19 cellular contexts compared by ENCODE assay signal in the genomic region with DNA sequence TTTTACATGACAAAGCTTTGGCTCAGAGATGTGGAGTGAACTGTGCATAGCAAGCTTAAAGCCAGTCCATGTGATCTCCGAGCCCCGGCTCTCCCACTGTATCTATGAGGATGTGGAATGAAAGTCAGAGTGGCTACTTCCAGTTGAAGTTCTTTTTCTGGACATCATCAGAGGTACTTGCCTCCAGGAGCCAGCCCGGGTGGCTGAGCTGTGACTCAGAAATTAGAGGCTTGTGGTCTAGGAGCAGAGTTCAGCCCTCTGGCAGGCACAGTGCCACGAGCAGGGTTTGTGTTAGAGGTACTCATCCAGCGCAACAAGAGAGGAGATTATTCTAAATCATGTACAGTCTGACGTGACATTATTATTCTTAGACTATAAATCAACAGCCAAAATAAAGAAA.
A peak's percentile ranks its signal among the peaks of the same experiment; 100 is the strongest.
DNase-seq lines count a peak whose midpoint lies in the region; ATAC-seq, FAIRE-seq and TF ChIP-seq lines count a peak whose summit lies in the region.
"Had no signal": no experiment of that assay in that cellular context is flagged by ENCODE, and none has a peak within 500 bp of the region (broad histone marks: within the 10 kb centered on the region; RNA-seq: fewer than 3 reads in every experiment).

No MANE protein-coding gene starts in this region.

- intact Hi-C loops in HepG2 (cut with micrococcal nuclease; ENCODE audit: unreplicated experiment) (no loop called here), heart left ventricle (cut with DNase I) (no loop called here)

- in situ Hi-C loops in HepG2 (cut with HindIII; ENCODE audit: extremely low pct_ligation_motif_present, low pct_unique_long_range_greater_than_20kb), result no loop called here

- DNase-seq in EH (ENCODE audit: low read depth), result peak; percentile 5
- peak; percentile 47 for DNase-seq in M059J (ENCODE audit: low read depth)
- DNase-seq in NCI-H69 (lab: John Stamatoyannopoulos, UW), result peak; percentile 95
- peak; percentile 31 for DNase-seq in glomerular visceral epithelial cell (ENCODE audit: extremely low spot score)
- DNase-seq in HepG2 (ENCODE audit: low spot score), result no peak
- DNase-seq in heart left ventricle, result no peak
- no peak for DNase-seq in dedifferentiated amniotic fluid mesenchymal stem cell (ENCODE audit: extremely low spot score)
- no peak for DNase-seq in inferior parietal cortex (ENCODE audit: extremely low spot score)
- DNase-seq: activated effector memory CD4-positive, alpha-beta T cell treated with Interleukin-2 at 50 U/mL for 16 hours; CD8-positive, alpha-beta T cell; DMS53; endodermal cell; left ventricle myocardium inferior; midbrain; MV-4-11; stimulated activated naive CD4-positive, alpha-beta T cell; T-helper 2 cell had no signal

- TF ChIP-seq EP300 in HepG2 (IDR thresholded peaks at IDR 0.05; ENCODE audit: low read depth in 2 of 2, low read length in 2 of 2) (no peak), HepG2 (CRISPR knock-in tag; IDR thresholded peaks at IDR 0.05; ENCODE audit: borderline replicate concordance) (no peak)

- no peak for TF ChIP-seq CTCF in HepG2 (CRISPR knock-in tag; IDR thresholded peaks at IDR 0.05)
- no peak for TF ChIP-seq CTCF in heart left ventricle (IDR thresholded peaks at IDR 0.05)

- H3K4me3 ChIP-seq in HepG2 (replicated peaks in 1 of 3; ENCODE audit: insufficient read depth in 1 of 3, low read depth in 2 of 3, low read length in 3 of 3), result no peak overlapping the region
- no peak overlapping the region for H3K4me3 ChIP-seq in heart left ventricle
- H3K4me3 ChIP-seq: left ventricle myocardium inferior, prostate gland, skin epidermis had no signal

- H3K27ac ChIP-seq in HepG2 (ENCODE audit: extremely low read length, insufficient read depth, low read length) (no peak overlapping the region), heart left ventricle (no peak overlapping the region)
- H3K27ac ChIP-seq: left ventricle myocardium inferior, prostate gland, skin epidermis had no signal

- no peak overlapping the region for H3K9ac ChIP-seq in HepG2 (ENCODE audit: insufficient read depth, low read depth, low read length)

- FAIRE-seq in HepG2 (lab: Jason Lieb, UNC), result no peak

- TF ChIP-seq RAD21 in HepG2 (CRISPR knock-in tag; IDR thresholded peaks at IDR 0.05), result no peak

- H3K36me3 ChIP-seq in HepG2 (replicated peaks in 1 of 2; ENCODE audit: control insufficient read depth in 1 of 2, insufficient read depth in 2 of 2, low read length in 2 of 2) (no peaks in the 10 kb centered on the region), heart left ventricle (no peaks in the 10 kb centered on the region)
- H3K36me3 ChIP-seq: left ventricle myocardium inferior, prostate gland had no signal

- H3K27me3 ChIP-seq in HepG2 (ENCODE audit: control insufficient read depth in 1 of 2, insufficient read depth in 2 of 2, low read length in 2 of 2) (no peaks in the 10 kb centered on the region), heart left ventricle (peaks cover 0 to 18% (median 0%) of the 10 kb centered on the region in 9 donors)

- no peaks in the 10 kb centered on the region for H3K9me3 ChIP-seq in HepG2 (ENCODE audit: low read length)
- H3K9me3 ChIP-seq in heart left ventricle, result no peaks in the 10 kb centered on the region
- H3K9me3 ChIP-seq: left ventricle myocardium inferior, prostate gland had no signal

- TF ChIP-seq POLR2A in HepG2 (IDR thresholded peaks at IDR 0.05; ENCODE audit: insufficient read depth in 1 of 2, low read depth in 2 of 2, low read length in 2 of 2), result no peak
- TF ChIP-seq POLR2A in heart left ventricle (IDR thresholded peaks at IDR 0.05), result no peak

- no peak overlapping the region for H3K4me2 ChIP-seq in HepG2 (ENCODE audit: low read depth, low read length)

- ATAC-seq in HepG2 (no peak), heart left ventricle (no peak)
- ATAC-seq: CD8-positive, alpha-beta T cell had no signal

- H3K4me1 ChIP-seq in HepG2 (ENCODE audit: insufficient read depth, low read length), result 0 out of 2 replicates have a peak, but pooled peaks cover 8% of the 10 kb centered on the region
- no peaks in the 10 kb centered on the region for H3K4me1 ChIP-seq in heart left ventricle
- H3K4me1 ChIP-seq: left ventricle myocardium inferior, prostate gland had no signal

- no peaks in the 10 kb centered on the region for H3K79me2 ChIP-seq in HepG2 (ENCODE audit: insufficient read depth, low read length)

- POLR2A ChIA-PET in HepG2 (lab: Yijun Ruan, JAX), result no interaction called here

- CTCF ChIA-PET in HepG2 (lab: Yijun Ruan, JAX; ENCODE audit: low intra/inter-chr PET ratio, low total read pairs), result no interaction called here

- no TSS peak for BruUV-seq in HepG2 (replicated peaks; lab: Mats Ljungman, UMichigan)

- WGBS in HepG2 (ENCODE audit: low lambda C conversion rate), result 4% methylated on average over 4 of the region's 6 CpGs
- 77 to 84% (median 80%) methylated on average over 6 of the region's 6 CpGs for WGBS in heart left ventricle, 4 donors

- no peaks in the 10 kb centered on the region for H4K20me1 ChIP-seq in HepG2 (ENCODE audit: insufficient read depth, low read length)

- no peak overlapping the region for H2AFZ ChIP-seq in HepG2 (ENCODE audit: low read length)

TF ChIP-seq in HepG2, 621 proteins besides CTCF, POLR2A, EP300 and RAD21:
- TF ChIP-seq GABPA (IDR thresholded peaks at IDR 0.05; ENCODE audit: low read depth, low read length), result no peak
- TF ChIP-seq GABPA (CRISPR knock-in tag; IDR thresholded peaks at IDR 0.05; ENCODE audit: low read depth), result no peak
- TF ChIP-seq, protein P1, sequence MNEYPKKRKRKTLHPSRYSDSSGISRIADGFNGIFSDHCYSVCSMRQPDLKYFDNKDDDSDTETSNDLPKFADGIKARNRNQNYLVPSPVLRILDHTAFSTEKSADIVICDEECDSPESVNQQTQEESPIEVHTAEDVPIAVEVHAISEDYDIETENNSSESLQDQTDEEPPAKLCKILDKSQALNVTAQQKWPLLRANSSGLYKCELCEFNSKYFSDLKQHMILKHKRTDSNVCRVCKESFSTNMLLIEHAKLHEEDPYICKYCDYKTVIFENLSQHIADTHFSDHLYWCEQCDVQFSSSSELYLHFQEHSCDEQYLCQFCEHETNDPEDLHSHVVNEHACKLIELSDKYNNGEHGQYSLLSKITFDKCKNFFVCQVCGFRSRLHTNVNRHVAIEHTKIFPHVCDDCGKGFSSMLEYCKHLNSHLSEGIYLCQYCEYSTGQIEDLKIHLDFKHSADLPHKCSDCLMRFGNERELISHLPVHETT (CRISPR knock-in tag; conservative IDR thresholded peaks at IDR 0.05), result no peak
- no peak for TF ChIP-seq ZNF792 (CRISPR knock-in tag; IDR thresholded peaks at IDR 0.05)
- no peak for TF ChIP-seq ZNF589 (CRISPR knock-in tag; conservative IDR thresholded peaks at IDR 0.05)
TF ChIP-seq in HepG2: peak in this region for 0.

Comparison
In these comparisons a context has a peak if more than half of its experiments do, and no peak if none do; other contexts are left out.
1. DNase-seq: peak in EH (single experiment), M059J (single experiment), NCI-H69 (single experiment) and glomerular visceral epithelial cell (single experiment); none in HepG2 (single experiment), heart left ventricle (0 of 5), dedifferentiated amniotic fluid mesenchymal stem cell (single experiment) and inferior parietal cortex (single experiment).